ENCODE assay signal across 8 cellular contexts in genomic region chr4:40199999-40200880, GRCh38.
A peak's percentile ranks its signal among the peaks of the same experiment; 100 is the strongest.
DNase-seq lines count a peak whose midpoint lies in the region; ATAC-seq and TF ChIP-seq lines count a peak whose summit lies in the region.

No MANE protein-coding gene starts in this region.

- POLR2A ChIA-PET in HEK293 (lab: Yijun Ruan, JAX) = no interaction called here

- H3K36me3 Mint-ChIP-seq in activated T-cell treated with anti-CD3 and anti-CD28 coated beads, Interleukin-2, amount 50 U/mL, for 24 hours (ENCODE audit: low read depth) = peaks cover 85% of the 10 kb centered on the region

- peak overlapping the region; percentile 91 for H3K4me3 Mint-ChIP-seq in activated T-cell treated with anti-CD3 and anti-CD28 coated beads, Interleukin-2, amount 50 U/mL, for 24 hours

- TF ChIP-seq CTCF in HEK293 (tag by site-specific recombination; IDR thresholded peaks at IDR 0.05) (no peak), NB4 (IDR thresholded peaks at IDR 0.05; ENCODE audit: low read depth, low read length) (no peak)

- H3K27ac Mint-ChIP-seq in activated T-cell treated with anti-CD3 and anti-CD28 coated beads, Interleukin-2, amount 50 U/mL, for 24 hours = peak overlapping the region; percentile 95

- H3K36me3 ChIP-seq in HEK293 (ENCODE audit: control insufficient read depth in 2 of 2, insufficient read depth in 1 of 2, low read length in 2 of 2) (no peaks in the 10 kb centered on the region), muscle layer of duodenum (ENCODE audit: control insufficient read depth in 1 of 2, insufficient read depth in 2 of 2, low read length in 2 of 2) (no peaks in the 10 kb centered on the region)

- H3K4me1 Mint-ChIP-seq in activated T-cell treated with anti-CD3 and anti-CD28 coated beads, Interleukin-2, amount 50 U/mL, for 24 hours (ENCODE audit: low read depth) = peaks cover 60% of the 10 kb centered on the region

- H3K4me3 ChIP-seq in HEK293 (ENCODE audit: low read depth, low read length) = no peak overlapping the region
- peak overlapping the region; percentile 73 for H3K4me3 ChIP-seq in NB4 (ENCODE audit: low read depth, low read length)
- H3K4me3 ChIP-seq in muscle layer of duodenum (ENCODE audit: low read depth in 1 of 2, low read length in 2 of 2) = peak overlapping the region in 1 of 2 donors; percentile 13

- H3K9me3 ChIP-seq in HEK293 (ENCODE audit: control insufficient read depth, insufficient read depth, low read depth, low read length) (no peaks in the 10 kb centered on the region), muscle layer of duodenum (ENCODE audit: control insufficient read depth in 1 of 2, low read length in 2 of 2) (no peaks in the 10 kb centered on the region)

- CTCF ChIA-PET in HEK293 (lab: Yijun Ruan, JAX) = no interaction called here

- H3K4me1 ChIP-seq in HEK293 (ENCODE audit: control insufficient read depth, insufficient read depth, low read length) = no peaks in the 10 kb centered on the region
- H3K4me1 ChIP-seq in muscle layer of duodenum (ENCODE audit: control insufficient read depth in 1 of 2, insufficient read depth in 2 of 2, low read length in 2 of 2) = no peaks in the 10 kb centered on the region

- H3K27me3 ChIP-seq in muscle layer of duodenum (ENCODE audit: low read depth, low read length) = no peaks in the 10 kb centered on the region

- no peaks in the 10 kb centered on the region for H3K9me3 Mint-ChIP-seq in activated T-cell treated with anti-CD3 and anti-CD28 coated beads, Interleukin-2, amount 50 U/mL, for 24 hours

- ATAC-seq in HG03025 (IDR thresholded peaks at IDR 0.05; ENCODE audit: low FRiP score, unreplicated experiment) = no peak

- no peaks in the 10 kb centered on the region for H3K27me3 Mint-ChIP-seq in activated T-cell treated with anti-CD3 and anti-CD28 coated beads, Interleukin-2, amount 50 U/mL, for 24 hours

- TF ChIP-seq POLR2A in GM15510 (IDR thresholded peaks at IDR 0.05; ENCODE audit: borderline replicate concordance, extremely low read depth, insufficient read length) (peak; percentile 61), NB4 (IDR thresholded peaks at IDR 0.05; ENCODE audit: extremely low read depth, insufficient read length) (peak; percentile 31)

- DNase-seq in NB4 (ENCODE audit: low read depth) (peak; percentile 98), ACHN (no peak), HPDE6-E6E7 (ENCODE audit: extremely low spot score) (no peak)
- peak; percentile 78 for DNase-seq in activated T-cell treated with anti-CD3 and anti-CD28 coated beads, Interleukin-2, amount 50 U/mL, for 24 hours

- in situ Hi-C loops in ACHN (cut with HindIII; ENCODE audit: low pct_ligation_motif_present, low pct_unique_long_range_greater_than_20kb, low sequenced_read_pairs) = no loop called here

- H3K27ac ChIP-seq in HEK293 (ENCODE audit: extremely low read depth, low read depth, low read length) (no peak overlapping the region), muscle layer of duodenum (ENCODE audit: low read length) (peak overlapping the region; percentile 45)

TF ChIP-seq in HEK293, 187 proteins besides CTCF, POLR2A, EP300 and RAD21:
- no peak for TF ChIP-seq ZNF704 (tag by site-specific recombination; IDR thresholded peaks at IDR 0.05)
- peak; percentile 56 for TF ChIP-seq ZBTB20 (tag by site-specific recombination; IDR thresholded peaks at IDR 0.05)

Comparison
In these comparisons a context has a peak if more than half of its experiments do, and no peak if none do; other contexts are left out.
1. DNase-seq: peak in NB4 (single experiment) and activated T-cell treated with anti-CD3 and anti-CD28 coated beads, Interleukin-2, amount 50 U/mL, for 24 hours (single experiment); none in ACHN (single experiment) and HPDE6-E6E7 (single experiment).